ENCODE assay signal across 1 cellular context in the genomic region with DNA sequence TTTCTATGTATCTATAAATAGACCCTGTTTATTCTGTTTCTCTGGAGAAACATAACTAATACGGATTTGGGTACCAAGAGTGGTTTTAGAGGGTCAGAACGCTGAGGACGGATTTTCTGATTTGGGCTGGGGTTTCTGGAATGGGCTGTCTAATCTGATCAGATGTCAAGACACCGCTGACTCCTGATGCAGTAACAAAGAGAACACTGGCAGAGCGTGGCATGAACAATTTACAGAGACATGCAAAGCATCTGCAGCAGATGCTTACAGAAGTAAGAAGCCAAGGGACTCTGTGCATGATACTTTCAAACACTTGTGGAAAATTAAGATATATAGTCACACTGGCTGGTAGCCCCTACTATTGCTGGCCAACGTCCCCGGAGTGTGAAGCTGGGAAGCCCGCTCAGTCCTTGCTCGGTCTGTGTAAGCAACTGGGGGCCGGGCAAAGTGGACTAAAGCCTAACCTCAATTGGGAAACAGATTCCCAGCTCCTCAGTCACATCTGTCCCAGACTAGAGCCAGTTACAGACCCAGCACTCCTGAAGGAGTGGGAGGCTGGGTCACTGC.
TF ChIP-seq lines count a peak whose summit lies in the region.

No MANE protein-coding gene starts in this region.

TF ChIP-seq in SK-N-SH, 30 proteins besides CTCF, POLR2A, EP300 and RAD21 (continued from another document):
- TF ChIP-seq, protein P1, sequence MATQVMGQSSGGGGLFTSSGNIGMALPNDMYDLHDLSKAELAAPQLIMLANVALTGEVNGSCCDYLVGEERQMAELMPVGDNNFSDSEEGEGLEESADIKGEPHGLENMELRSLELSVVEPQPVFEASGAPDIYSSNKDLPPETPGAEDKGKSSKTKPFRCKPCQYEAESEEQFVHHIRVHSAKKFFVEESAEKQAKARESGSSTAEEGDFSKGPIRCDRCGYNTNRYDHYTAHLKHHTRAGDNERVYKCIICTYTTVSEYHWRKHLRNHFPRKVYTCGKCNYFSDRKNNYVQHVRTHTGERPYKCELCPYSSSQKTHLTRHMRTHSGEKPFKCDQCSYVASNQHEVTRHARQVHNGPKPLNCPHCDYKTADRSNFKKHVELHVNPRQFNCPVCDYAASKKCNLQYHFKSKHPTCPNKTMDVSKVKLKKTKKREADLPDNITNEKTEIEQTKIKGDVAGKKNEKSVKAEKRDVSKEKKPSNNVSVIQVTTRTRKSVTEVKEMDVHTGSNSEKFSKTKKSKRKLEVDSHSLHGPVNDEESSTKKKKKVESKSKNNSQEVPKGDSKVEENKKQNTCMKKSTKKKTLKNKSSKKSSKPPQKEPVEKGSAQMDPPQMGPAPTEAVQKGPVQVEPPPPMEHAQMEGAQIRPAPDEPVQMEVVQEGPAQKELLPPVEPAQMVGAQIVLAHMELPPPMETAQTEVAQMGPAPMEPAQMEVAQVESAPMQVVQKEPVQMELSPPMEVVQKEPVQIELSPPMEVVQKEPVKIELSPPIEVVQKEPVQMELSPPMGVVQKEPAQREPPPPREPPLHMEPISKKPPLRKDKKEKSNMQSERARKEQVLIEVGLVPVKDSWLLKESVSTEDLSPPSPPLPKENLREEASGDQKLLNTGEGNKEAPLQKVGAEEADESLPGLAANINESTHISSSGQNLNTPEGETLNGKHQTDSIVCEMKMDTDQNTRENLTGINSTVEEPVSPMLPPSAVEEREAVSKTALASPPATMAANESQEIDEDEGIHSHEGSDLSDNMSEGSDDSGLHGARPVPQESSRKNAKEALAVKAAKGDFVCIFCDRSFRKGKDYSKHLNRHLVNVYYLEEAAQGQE (IDR thresholded peaks at IDR 0.05; ENCODE audit: low read depth, low read length): no peak
- no peak for TF ChIP-seq FOXJ3 (CRISPR knock-in tag; IDR thresholded peaks at IDR 0.05)
- no peak for TF ChIP-seq SIN3A (IDR thresholded peaks at IDR 0.05; ENCODE audit: borderline replicate concordance, low read depth, low read length)
